20 cellular contexts compared by ENCODE assay signal in genomic region chr6:166769648-166770047, GRCh38.
"Had no signal": no experiment of that assay in that cellular context is flagged by ENCODE, and none has a peak within 500 bp of the region (broad histone marks: within the 10 kb centered on the region; RNA-seq: fewer than 3 reads in every experiment).

No MANE protein-coding gene starts in this region.

- ATAC-seq: effector memory CD8-positive, alpha-beta T cell; left cardiac atrium; naive thymus-derived CD4-positive, alpha-beta T cell; pancreas; right lobe of liver; stimulated activated memory B cell treated with anti-CD40 and anti-IgM and Interleukin-4, amounts not matched to agents 10 μg/mL and 1 μg/mL and 100 μg/mL, for 72 hours; upper lobe of right lung had no signal

- H3K27ac Mint-ChIP-seq: effector memory CD8-positive, alpha-beta T cell; naive thymus-derived CD4-positive, alpha-beta T cell; nephron progenitor cell; progenitor cell of endocrine pancreas; stimulated activated memory B cell treated with anti-CD40 and anti-IgM and Interleukin-4, amounts not matched to agents 10 μg/mL and 1 μg/mL and 100 μg/mL, for 72 hours; stimulated activated naive CD8-positive, alpha-beta T cell treated with anti-CD3 and anti-CD28 coated beads, Interleukin-15, Interleukin-2, amounts not matched to agents 100 ng/mL and 50 ng/mL, for 24 hours had no signal

- H3K4me1 Mint-ChIP-seq: stimulated activated memory B cell treated with anti-CD40 and anti-IgM and Interleukin-4, amounts not matched to agents 10 μg/mL and 1 μg/mL and 100 μg/mL, for 72 hours had no signal

- H3K79me2 ChIP-seq: hepatocyte had no signal

- H3K9me3 ChIP-seq: left ventricle myocardium inferior, pancreas, right lobe of liver, tibial artery, upper lobe of right lung had no signal

- H3K36me3 ChIP-seq: left ventricle myocardium inferior, pancreas, right lobe of liver, tibial artery, upper lobe of right lung had no signal

- H3K4me3 Mint-ChIP-seq: effector memory CD8-positive, alpha-beta T cell; naive thymus-derived CD4-positive, alpha-beta T cell; nephron progenitor cell; stimulated activated memory B cell treated with anti-CD40 and anti-IgM and Interleukin-4, amounts not matched to agents 10 μg/mL and 1 μg/mL and 100 μg/mL, for 72 hours; stimulated activated naive CD8-positive, alpha-beta T cell treated with anti-CD3 and anti-CD28 coated beads, Interleukin-15, Interleukin-2, amounts not matched to agents 100 ng/mL and 50 ng/mL, for 24 hours had no signal

- H3K36me3 Mint-ChIP-seq: naive thymus-derived CD4-positive, alpha-beta T cell; stimulated activated memory B cell treated with anti-CD40 and anti-IgM and Interleukin-4, amounts not matched to agents 10 μg/mL and 1 μg/mL and 100 μg/mL, for 72 hours had no signal

- H3K4me2 ChIP-seq: hepatocyte had no signal

- H3K4me1 ChIP-seq: left ventricle myocardium inferior, pancreas, right lobe of liver, tibial artery, upper lobe of right lung had no signal

- H3K4me3 ChIP-seq: hepatocyte, left ventricle myocardium inferior, pancreas, right lobe of liver, tibial artery, upper lobe of right lung had no signal

- H2AFZ ChIP-seq: hepatocyte had no signal

- H3K9me3 Mint-ChIP-seq: effector memory CD8-positive, alpha-beta T cell; naive thymus-derived CD4-positive, alpha-beta T cell; nephron progenitor cell; stimulated activated memory B cell treated with anti-CD40 and anti-IgM and Interleukin-4, amounts not matched to agents 10 μg/mL and 1 μg/mL and 100 μg/mL, for 72 hours; stimulated activated naive CD8-positive, alpha-beta T cell treated with anti-CD3 and anti-CD28 coated beads, Interleukin-15, Interleukin-2, amounts not matched to agents 100 ng/mL and 50 ng/mL, for 24 hours had no signal

- H3K27me3 ChIP-seq: hepatocyte, pancreas, right lobe of liver, upper lobe of right lung had no signal

- DNase-seq: central memory CD4-positive, alpha-beta T cell; cortex of kidney; effector memory CD8-positive, alpha-beta T cell; foreskin melanocyte; kidney; left cardiac atrium; left ventricle myocardium inferior; mesendoderm; naive thymus-derived CD4-positive, alpha-beta T cell; nephron progenitor cell; nucleus accumbens; pancreas; right lobe of liver; stimulated activated CD4-positive, alpha-beta T cell treated with anti-CD3 and anti-CD28 coated beads, Interleukin-4, amount 100 ng/mL, for 24 hours; tibial artery; upper lobe of right lung had no signal

- H3K27ac ChIP-seq: hepatocyte, left ventricle myocardium inferior, pancreas, right lobe of liver, tibial artery, upper lobe of right lung had no signal
